Comparison of ENCODE assay signal across 1 cellular context in the genomic region with DNA sequence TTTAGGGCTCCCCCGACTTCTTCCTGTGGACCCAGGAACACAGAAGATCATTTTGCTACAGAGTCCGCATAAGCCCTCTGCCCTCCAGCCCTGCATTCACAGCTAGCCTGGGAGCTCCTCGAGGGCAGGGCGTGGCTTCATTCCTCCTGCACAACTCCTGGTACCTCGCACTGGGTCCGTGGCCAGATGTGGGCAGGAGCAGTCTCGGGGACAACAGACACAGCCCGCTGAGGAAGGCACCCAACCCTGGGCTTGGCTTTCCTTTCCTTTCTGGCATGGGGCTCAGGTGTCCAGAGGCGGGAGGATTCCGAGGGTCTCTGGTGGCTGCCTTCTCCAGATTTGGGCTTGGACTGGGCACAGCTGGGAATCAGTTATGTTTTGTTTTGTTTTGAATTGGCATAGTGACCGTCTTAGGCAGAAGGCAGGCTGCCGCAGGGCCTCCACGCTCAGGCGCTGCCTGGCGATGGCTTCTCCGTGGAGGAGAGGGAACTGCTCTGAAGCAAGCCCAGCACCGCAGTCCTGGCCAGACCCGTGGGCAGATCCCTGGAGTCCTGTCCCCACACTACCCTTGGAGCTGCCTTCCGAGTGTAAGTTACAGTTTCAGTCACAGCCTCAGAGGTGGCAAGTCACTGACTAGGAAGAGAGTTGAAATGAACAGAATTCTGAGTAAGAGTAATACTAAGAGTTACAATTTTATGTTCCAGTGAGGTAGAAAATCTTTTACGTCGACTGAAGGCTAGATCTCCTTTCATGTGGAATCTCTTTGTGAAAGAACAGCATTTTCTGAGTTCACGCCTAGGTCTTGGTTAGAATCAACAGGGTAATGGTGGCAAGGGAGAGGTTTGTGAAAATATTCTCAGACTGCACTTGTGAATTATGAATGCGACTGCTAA.
TF ChIP-seq lines count a peak whose summit lies in the region.

No MANE protein-coding gene starts in this region.

TF ChIP-seq in SK-N-SH, 30 proteins besides CTCF, POLR2A, EP300 and RAD21 (continued from another document):
- TF ChIP-seq PBX3 (IDR thresholded peaks at IDR 0.05) = no peak
